8 cellular contexts compared by ENCODE assay signal in the genomic region with DNA sequence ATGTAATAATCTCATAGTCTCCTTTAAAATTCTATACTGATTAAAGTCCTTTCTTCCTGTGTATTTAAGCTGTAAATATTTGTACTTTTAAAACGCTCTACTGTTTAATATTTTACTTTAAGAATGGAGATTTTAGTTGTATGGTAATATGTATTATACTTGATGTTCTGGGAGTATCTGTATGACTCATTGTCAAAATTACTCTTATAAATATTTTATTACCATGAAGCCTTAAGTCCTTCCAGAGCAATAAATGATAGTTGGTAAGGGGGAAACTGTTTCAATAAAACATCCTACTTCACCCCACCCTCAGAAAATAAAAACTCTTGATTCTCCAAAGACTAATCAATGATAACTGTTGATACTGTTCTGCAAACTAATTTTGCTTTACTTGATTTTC. TPM values are rescaled to one million over a fixed set of nuclear protein-coding genes. Genes with fewer than 3 reads are reported as not detected.
DNase-seq lines count a peak whose midpoint lies in the region; ATAC-seq and TF ChIP-seq lines count a peak whose summit lies in the region.

No MANE protein-coding gene starts in this region.

- H3K9me3 ChIP-seq in muscle layer of duodenum (ENCODE audit: control insufficient read depth in 1 of 2, low read length in 2 of 2), result no peaks in the 10 kb centered on the region
- no peaks in the 10 kb centered on the region for H3K9me3 ChIP-seq in thoracic aorta
- H3K9me3 ChIP-seq in MG63, result no peaks in the 10 kb centered on the region

- no peak for ATAC-seq in activated naive CD8-positive, alpha-beta T cell treated with anti-CD3 and anti-CD28 coated beads, Interleukin-2, amount 50 U/mL, for 24 hours
- ATAC-seq in thoracic aorta (ENCODE audit: insufficient number of reproducible peaks, low FRiP score, low read depth), result no peak
- ATAC-seq in HG02870 (IDR thresholded peaks at IDR 0.05; ENCODE audit: unreplicated experiment), result no peak

- H3K4me1 Mint-ChIP-seq in activated naive CD8-positive, alpha-beta T cell treated with anti-CD3 and anti-CD28 coated beads, Interleukin-2, amount 50 U/mL, for 24 hours, result peaks cover 15% of the 10 kb centered on the region
- peaks cover 13% of the 10 kb centered on the region for H3K4me1 Mint-ChIP-seq in activated naive CD8-positive, alpha-beta T cell treated with anti-CD3 and anti-CD28 coated beads for 36 hours

- no peak for TF ChIP-seq CTCF in thoracic aorta (IDR thresholded peaks at IDR 0.05)

- no peak for DNase-seq in activated naive CD8-positive, alpha-beta T cell treated with anti-CD3 and anti-CD28 coated beads, Interleukin-2, amount 50 U/mL, for 24 hours
- no peak for DNase-seq in activated naive CD8-positive, alpha-beta T cell treated with anti-CD3 and anti-CD28 coated beads for 36 hours
- DNase-seq in caudate nucleus (lab: John Stamatoyannopoulos, UW) (no peak), thoracic aorta (ENCODE audit: low spot score) (no peak), MG63 (no peak)
- DNase-seq in activated CD8-positive, alpha-beta memory T cell treated with anti-CD3 and anti-CD28 coated beads, Interleukin-2, amount 50 U/mL, for 4 hours, result no peak

- no peak overlapping the region for H3K27ac Mint-ChIP-seq in activated naive CD8-positive, alpha-beta T cell treated with anti-CD3 and anti-CD28 coated beads, Interleukin-2, amount 50 U/mL, for 24 hours
- no peak overlapping the region for H3K27ac Mint-ChIP-seq in activated naive CD8-positive, alpha-beta T cell treated with anti-CD3 and anti-CD28 coated beads for 36 hours

- H3K36me3 ChIP-seq in muscle layer of duodenum (ENCODE audit: control insufficient read depth in 1 of 2, insufficient read depth in 2 of 2, low read length in 2 of 2) (no peaks in the 10 kb centered on the region), thoracic aorta (no peaks in the 10 kb centered on the region), MG63 (no peaks in the 10 kb centered on the region)

- H3K9me3 Mint-ChIP-seq in activated naive CD8-positive, alpha-beta T cell treated with anti-CD3 and anti-CD28 coated beads, Interleukin-2, amount 50 U/mL, for 24 hours, result no peaks in the 10 kb centered on the region
- H3K9me3 Mint-ChIP-seq in activated naive CD8-positive, alpha-beta T cell treated with anti-CD3 and anti-CD28 coated beads for 36 hours, result no peaks in the 10 kb centered on the region

- H3K4me3 ChIP-seq in muscle layer of duodenum (ENCODE audit: low read depth in 1 of 2, low read length in 2 of 2), result peak overlapping the region; percentile 13 to 41
- H3K4me3 ChIP-seq in thoracic aorta, result peak overlapping the region; percentile 62
- no peak overlapping the region for H3K4me3 ChIP-seq in MG63

- peaks cover 5% of the 10 kb centered on the region for H3K27me3 Mint-ChIP-seq in activated naive CD8-positive, alpha-beta T cell treated with anti-CD3 and anti-CD28 coated beads, Interleukin-2, amount 50 U/mL, for 24 hours
- H3K27me3 Mint-ChIP-seq in activated naive CD8-positive, alpha-beta T cell treated with anti-CD3 and anti-CD28 coated beads for 36 hours, result peaks cover 12% of the 10 kb centered on the region

- H3K27me3 ChIP-seq in muscle layer of duodenum (ENCODE audit: low read depth, low read length) (no peaks in the 10 kb centered on the region), thoracic aorta (replicated peaks; ENCODE audit: insufficient read depth) (no peaks in the 10 kb centered on the region), MG63 (no peaks in the 10 kb centered on the region)

- H3K27ac ChIP-seq in caudate nucleus (ENCODE audit: low read depth, low read length) (peak overlapping the region; percentile 63), muscle layer of duodenum (ENCODE audit: low read length) (no peak overlapping the region), thoracic aorta (no peak overlapping the region)

- H3K4me1 ChIP-seq in muscle layer of duodenum (ENCODE audit: control insufficient read depth in 1 of 2, insufficient read depth in 2 of 2, low read length in 2 of 2), result no peaks in the 10 kb centered on the region
- H3K4me1 ChIP-seq in thoracic aorta (ENCODE audit: control insufficient read depth in 1 of 2, low read depth in 2 of 2), result peaks cover 11 to 12% of the 10 kb centered on the region in 2 donors

- H3K36me3 Mint-ChIP-seq in activated naive CD8-positive, alpha-beta T cell treated with anti-CD3 and anti-CD28 coated beads, Interleukin-2, amount 50 U/mL, for 24 hours (ENCODE audit: low read depth), result no peaks in the 10 kb centered on the region
- H3K36me3 Mint-ChIP-seq in activated naive CD8-positive, alpha-beta T cell treated with anti-CD3 and anti-CD28 coated beads for 36 hours, result no peaks in the 10 kb centered on the region

- H3K4me3 Mint-ChIP-seq in activated naive CD8-positive, alpha-beta T cell treated with anti-CD3 and anti-CD28 coated beads, Interleukin-2, amount 50 U/mL, for 24 hours, result peak overlapping the region; percentile 32
- no peak overlapping the region for H3K4me3 Mint-ChIP-seq in activated naive CD8-positive, alpha-beta T cell treated with anti-CD3 and anti-CD28 coated beads for 36 hours

RNA-seq across cellular contexts. Expression of a gene that starts 6.4 kb away (rescaled TPM):
- total RNA-seq in activated naive CD8-positive, alpha-beta T cell treated with anti-CD3 and anti-CD28 coated beads for 36 hours, result under 1 TPM; 0.20 to 0.23 TPM
- total RNA-seq in thoracic aorta, result 10 to 100 TPM; 12.3 to 15.3 TPM
- 0.62 and 1.9 TPM in 2 replicates for total RNA-seq in MG63 (2014; rRNA removed; shearing (Covaris generic); ENCODE audit: low replicate concordance)
